In the genomic region with DNA sequence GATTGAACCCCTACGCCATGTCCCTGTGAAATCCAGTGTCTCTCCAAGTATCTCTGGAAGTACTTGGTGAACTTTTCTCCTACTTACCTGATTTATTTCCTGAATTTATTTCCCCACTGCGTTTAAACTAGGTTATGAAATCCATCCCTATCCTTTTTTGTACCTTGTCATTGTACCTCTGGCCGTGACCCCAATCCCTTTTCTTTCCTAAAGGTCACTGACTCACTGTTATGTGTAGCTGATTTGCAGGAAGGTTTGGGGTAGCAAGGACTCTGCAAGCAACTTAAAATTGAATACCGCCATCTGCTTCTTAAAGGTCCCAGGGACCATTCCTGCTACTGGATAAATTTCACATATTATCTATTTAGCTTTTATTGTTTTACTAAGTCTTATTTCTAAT, we compare ENCODE assay signal across 24 cellular contexts. TPM values are rescaled to one million over a fixed set of nuclear protein-coding genes. Genes with fewer than 3 reads are reported as not detected.
"Had no signal": no experiment of that assay in that cellular context is flagged by ENCODE, and none has a peak within 500 bp of the region (broad histone marks: within the 10 kb centered on the region; RNA-seq: fewer than 3 reads in every experiment).

No MANE protein-coding gene starts in this region.

- H3K27ac Mint-ChIP-seq: activated naive CD8-positive, alpha-beta T cell treated with anti-CD3 and anti-CD28 coated beads, Interleukin-2, amount 10 ng/mL, durations not matched to agents 7 days and 5 days; effector memory CD8-positive, alpha-beta T cell; memory B cell; T-helper 2 cell treated with Interferon-gamma antibody and Interleukin-4, amounts not matched to agents 5 μg/mL and 100 μg/mL, for 36 hours had no signal

- H3K9me3 Mint-ChIP-seq: activated naive CD8-positive, alpha-beta T cell treated with anti-CD3 and anti-CD28 coated beads, Interleukin-2, amount 10 ng/mL, durations not matched to agents 7 days and 5 days; effector memory CD8-positive, alpha-beta T cell; memory B cell; T-helper 2 cell treated with Interferon-gamma antibody and Interleukin-4, amounts not matched to agents 5 μg/mL and 100 μg/mL, for 36 hours had no signal

- H3K4me3 Mint-ChIP-seq: activated CD4-positive, alpha-beta T cell treated with anti-CD3 and anti-CD28 coated beads for 36 hours; activated naive CD8-positive, alpha-beta T cell treated with anti-CD3 and anti-CD28 coated beads, Interleukin-2, amount 10 ng/mL, durations not matched to agents 7 days and 5 days; effector memory CD8-positive, alpha-beta T cell; memory B cell; naive thymus-derived CD4-positive, alpha-beta T cell; T-helper 2 cell treated with Interferon-gamma antibody and Interleukin-4, amounts not matched to agents 5 μg/mL and 100 μg/mL, for 36 hours had no signal

- H3K4me1 Mint-ChIP-seq: memory B cell had no signal

- H3K4me3 ChIP-seq: gastrocnemius medialis, hepatocyte, thoracic aorta had no signal

- H3K36me3 ChIP-seq: brain microvascular endothelial cell, gastrocnemius medialis, thoracic aorta had no signal

- DNase-seq: activated CD4-positive, alpha-beta T cell treated with anti-CD3 and anti-CD28 coated beads for 36 hours; activated CD4-positive, CD25-positive, alpha-beta regulatory T cell; activated CD8-positive, alpha-beta memory T cell treated with anti-CD3 and anti-CD28 coated beads, Interleukin-2, amount 50 U/mL, for 48 hours; activated gamma-delta T cell; activated naive CD8-positive, alpha-beta T cell treated with anti-CD3 and anti-CD28 coated beads, Interleukin-2, amount 10 ng/mL, durations not matched to agents 7 days and 5 days; amniotic stem cell; brain microvascular endothelial cell; cortex of kidney; effector memory CD8-positive, alpha-beta T cell; erythroblast; gastrocnemius medialis; left cardiac atrium; midbrain; naive thymus-derived CD4-positive, alpha-beta T cell; right cardiac atrium; stimulated activated CD4-positive, alpha-beta T cell treated with anti-CD3 and anti-CD28 coated beads, Interleukin-15, amount 100 ng/mL, for 24 hours; stimulated activated CD4-positive, alpha-beta T cell treated with anti-CD3 and anti-CD28 coated beads, Interleukin-2, amount 100 ng/mL, for 24 hours; stimulated activated naive CD4-positive, alpha-beta T cell treated with Interleukin-2 at 50 U/mL for 16 hours; T-helper 1 cell; trophoblast cell had no signal

- H3K27me3 ChIP-seq: brain microvascular endothelial cell, gastrocnemius medialis, hepatocyte had no signal

- H3K27me3 Mint-ChIP-seq: activated CD4-positive, alpha-beta T cell treated with anti-CD3 and anti-CD28 coated beads for 36 hours; activated naive CD8-positive, alpha-beta T cell treated with anti-CD3 and anti-CD28 coated beads, Interleukin-2, amount 10 ng/mL, durations not matched to agents 7 days and 5 days; effector memory CD8-positive, alpha-beta T cell; memory B cell; naive thymus-derived CD4-positive, alpha-beta T cell had no signal

- H3K27ac ChIP-seq: brain microvascular endothelial cell, gastrocnemius medialis, hepatocyte, thoracic aorta had no signal

- ATAC-seq: activated CD4-positive, alpha-beta T cell treated with anti-CD3 and anti-CD28 coated beads for 36 hours; effector memory CD8-positive, alpha-beta T cell; gastrocnemius medialis; left cardiac atrium; naive thymus-derived CD4-positive, alpha-beta T cell; right cardiac atrium had no signal

- H3K4me1 ChIP-seq: gastrocnemius medialis had no signal

- H3K36me3 Mint-ChIP-seq: memory B cell had no signal

- H3K9me3 ChIP-seq: gastrocnemius medialis, thoracic aorta had no signal

RNA-seq across cellular contexts. Expression of a gene that starts 59.5 kb away (rescaled TPM):
- polyA plus RNA-seq: naive thymus-derived CD4-positive, alpha-beta T cell had no signal
